In the genomic region with DNA sequence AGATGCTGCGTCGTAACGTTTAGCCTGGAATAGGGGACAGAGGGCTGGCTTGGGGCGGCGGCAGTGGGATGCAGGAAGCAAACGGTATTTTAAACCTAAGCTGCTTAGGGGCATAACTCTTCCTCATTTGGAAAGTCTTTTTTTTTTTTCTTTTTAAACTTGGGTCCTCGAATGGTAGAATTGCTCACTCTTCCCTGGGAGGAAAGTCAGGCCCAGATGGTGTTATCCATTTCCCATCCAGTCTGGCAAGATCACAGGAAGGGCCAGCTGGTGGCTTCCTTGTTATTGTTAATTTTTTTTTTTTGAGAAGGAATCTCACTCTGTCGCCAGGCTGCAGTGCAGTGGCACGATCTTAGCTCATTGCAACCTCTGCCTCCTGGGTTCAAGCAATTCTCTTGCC, we compare ENCODE assay signal across 26 cellular contexts. TPM values are rescaled to one million over a fixed set of nuclear protein-coding genes. Genes with fewer than 3 reads are reported as not detected.
A peak's percentile ranks its signal among the peaks of the same experiment; 100 is the strongest.
DNase-seq lines count a peak whose midpoint lies in the region; ATAC-seq and TF ChIP-seq lines count a peak whose summit lies in the region.
"Had no signal": no experiment of that assay in that cellular context is flagged by ENCODE, and none has a peak within 500 bp of the region (broad histone marks: within the 10 kb centered on the region; RNA-seq: fewer than 3 reads in every experiment).

No MANE protein-coding gene starts in this region.

- H3K4me1 Mint-ChIP-seq in IgD-negative memory B cell (peaks cover 21 to 26% (median 24%) of the 10 kb centered on the region in 3 donors), naive B cell (peaks cover 22 to 65% (median 46%) of the 10 kb centered on the region in 3 donors)
- H3K4me1 Mint-ChIP-seq in CD8-positive, alpha-beta memory T cell: peaks cover 0 to 4% (median 2%) of the 10 kb centered on the region in 3 donors

- POLR2A ChIA-PET in CD8-positive, alpha-beta memory T cell (lab: Charles Lee): no interaction called here

- peak overlapping the region in 1 of 4 donors; percentile 73 for H3K4me3 Mint-ChIP-seq in IgD-negative memory B cell
- peak overlapping the region in 4 of 8 donors; percentile 2 to 45 (median 32) for H3K4me3 Mint-ChIP-seq in naive B cell
- H3K4me3 Mint-ChIP-seq in CD8-positive, alpha-beta memory T cell: no peak overlapping the region
- H3K4me3 Mint-ChIP-seq: activated naive CD4-positive, alpha-beta T cell treated with anti-CD3 and anti-CD28 coated beads, Interleukin-2, amount 50 U/mL, for 24 hours; activated T-cell treated with anti-CD3 and anti-CD28 coated beads, Interleukin-2, amount 50 U/mL, for 72 hours; GM23338; neural crest cell had no signal

- H3K27me3 Mint-ChIP-seq in IgD-negative memory B cell (no peaks in the 10 kb centered on the region), naive B cell (no peaks in the 10 kb centered on the region)
- no peaks in the 10 kb centered on the region for H3K27me3 Mint-ChIP-seq in CD8-positive, alpha-beta memory T cell
- H3K27me3 Mint-ChIP-seq: activated naive CD4-positive, alpha-beta T cell treated with anti-CD3 and anti-CD28 coated beads, Interleukin-2, amount 50 U/mL, for 24 hours; memory B cell had no signal

- intact Hi-C loops in dorsolateral prefrontal cortex (cut with DNase I): no loop called here

- CTCF ChIA-PET in CD8-positive, alpha-beta memory T cell (lab: Charles Lee): no interaction called here

- no peaks in the 10 kb centered on the region for H3K36me3 ChIP-seq in CD8-positive, alpha-beta memory T cell (ENCODE audit: insufficient read depth, low read length)
- H3K36me3 ChIP-seq: gastroesophageal sphincter, Peyer's patch had no signal

- TF ChIP-seq CTCF in AG10803 (conservative IDR thresholded peaks at IDR 0.05; ENCODE audit: low read length) (no peak), dorsolateral prefrontal cortex (IDR thresholded peaks at IDR 0.05 in 54 of 56, conservative IDR thresholded peaks at IDR 0.05 in 2 of 56; ENCODE audit: low read depth in 1 of 56, partially characterized antibody in 56 of 56) (no peak)

- H3K4me3 ChIP-seq in AG10803 (ENCODE audit: low read length) (no peak overlapping the region), dorsolateral prefrontal cortex (no peak overlapping the region)
- no peak overlapping the region for H3K4me3 ChIP-seq in CD8-positive, alpha-beta memory T cell (ENCODE audit: low read length)
- H3K4me3 ChIP-seq: gastroesophageal sphincter, GM23338, Peyer's patch, psoas muscle, SK-N-MC had no signal

- H3K4me1 ChIP-seq in CD8-positive, alpha-beta memory T cell (ENCODE audit: insufficient read depth, low read length): peaks cover 6% of the 10 kb centered on the region
- H3K4me1 ChIP-seq: gastroesophageal sphincter, psoas muscle had no signal

- ATAC-seq in naive B cell (ENCODE audit: low read depth in 2 of 2) (no peak), GM19397 (IDR thresholded peaks at IDR 0.05; ENCODE audit: unreplicated experiment) (no peak)
- no peak for ATAC-seq in activated naive CD4-positive, alpha-beta T cell treated with anti-CD3 and anti-CD28 coated beads, Interleukin-2, amount 50 U/mL, for 72 hours
- ATAC-seq: activated T-cell treated with anti-CD3 and anti-CD28 coated beads, Interleukin-2, amount 50 U/mL, for 72 hours; gastroesophageal sphincter; GM23338; psoas muscle had no signal

- peaks cover 6% of the 10 kb centered on the region for H3K9me3 ChIP-seq in CD8-positive, alpha-beta memory T cell (ENCODE audit: low read length)
- H3K9me3 ChIP-seq: gastroesophageal sphincter, Peyer's patch, psoas muscle had no signal

- H3K36me3 Mint-ChIP-seq in IgD-negative memory B cell (no peaks in the 10 kb centered on the region), naive B cell (no peaks in the 10 kb centered on the region)
- no peaks in the 10 kb centered on the region for H3K36me3 Mint-ChIP-seq in CD8-positive, alpha-beta memory T cell
- H3K36me3 Mint-ChIP-seq in activated naive CD4-positive, alpha-beta T cell treated with anti-CD3 and anti-CD28 coated beads, Interleukin-2, amount 50 U/mL, for 72 hours: no peaks in the 10 kb centered on the region
- H3K36me3 Mint-ChIP-seq: memory B cell had no signal

- DNase-seq in AG10803 (ENCODE audit: low read depth) (peak; percentile 82), dorsolateral prefrontal cortex (peak in 1 of 10 donors; percentile 73), naive B cell (no peak), iPS-NIHi7 (ENCODE audit: extremely low spot score) (no peak)
- DNase-seq in CD8-positive, alpha-beta memory T cell: no peak
- no peak for DNase-seq in activated naive CD4-positive, alpha-beta T cell treated with anti-CD3 and anti-CD28 coated beads, Interleukin-2, amount 50 U/mL, for 72 hours (ENCODE audit: low spot score in 2 of 2)
- DNase-seq: ACHN; activated CD8-positive, alpha-beta memory T cell treated with anti-CD3 and anti-CD28 coated beads for 24 hours; activated T-cell treated with anti-CD3 and anti-CD28 coated beads, Interleukin-2, amount 50 U/mL, for 72 hours; EL; Kasumi-1; NCI-H1092; NCI-H2107; psoas muscle had no signal

- H3K27ac Mint-ChIP-seq in IgD-negative memory B cell (peak overlapping the region; percentile 54 to 91 (median 72)), naive B cell (peak overlapping the region in 5 of 6 donors; percentile 4 to 95 (median 61))
- peak overlapping the region in 1 of 8 donors; percentile 7 for H3K27ac Mint-ChIP-seq in CD8-positive, alpha-beta memory T cell
- H3K27ac Mint-ChIP-seq in activated naive CD4-positive, alpha-beta T cell treated with anti-CD3 and anti-CD28 coated beads, Interleukin-2, amount 50 U/mL, for 72 hours: no peak overlapping the region
- H3K27ac Mint-ChIP-seq: activated naive CD4-positive, alpha-beta T cell treated with anti-CD3 and anti-CD28 coated beads, Interleukin-2, amount 50 U/mL, for 24 hours; activated T-cell treated with anti-CD3 and anti-CD28 coated beads, Interleukin-2, amount 50 U/mL, for 72 hours; GM23338 had no signal

- H3K27me3 ChIP-seq in dorsolateral prefrontal cortex: no peaks in the 10 kb centered on the region
- H3K27me3 ChIP-seq in CD8-positive, alpha-beta memory T cell (ENCODE audit: insufficient read depth, low read length, poor library complexity, severe bottlenecking): no peaks in the 10 kb centered on the region
- H3K27me3 ChIP-seq: gastroesophageal sphincter, Peyer's patch had no signal

- peaks cover 0 to 4% (median 0%) of the 10 kb centered on the region in 3 donors for H3K9me3 Mint-ChIP-seq in IgD-negative memory B cell
- peaks cover 0 to 9% (median 5%) of the 10 kb centered on the region in 7 donors for H3K9me3 Mint-ChIP-seq in naive B cell
- no peaks in the 10 kb centered on the region for H3K9me3 Mint-ChIP-seq in CD8-positive, alpha-beta memory T cell
- H3K9me3 Mint-ChIP-seq in activated naive CD4-positive, alpha-beta T cell treated with anti-CD3 and anti-CD28 coated beads, Interleukin-2, amount 50 U/mL, for 72 hours: no peaks in the 10 kb centered on the region
- H3K9me3 Mint-ChIP-seq: activated naive CD4-positive, alpha-beta T cell treated with anti-CD3 and anti-CD28 coated beads, Interleukin-2, amount 50 U/mL, for 24 hours; activated T-cell treated with anti-CD3 and anti-CD28 coated beads, Interleukin-2, amount 50 U/mL, for 72 hours; GM23338; memory B cell; neural crest cell had no signal

- H3K27ac ChIP-seq in dorsolateral prefrontal cortex: peak overlapping the region in 36 of 59 donors; percentile 4 to 96 (median 60)
- H3K27ac ChIP-seq in CD8-positive, alpha-beta memory T cell (ENCODE audit: low read depth, low read length): no peak overlapping the region
- H3K27ac ChIP-seq: gastroesophageal sphincter, psoas muscle, SK-N-MC had no signal

RNA-seq across cellular contexts. Expression of a gene that starts 56.6 kb away (rescaled TPM):
- polyA plus RNA-seq in IgD-negative memory B cell (39.0 TPM), naive B cell (ENCODE audit: low read depth in 6 of 6) (10 to 100 TPM; 37.3 to 48.3 (median 44.5) TPM)
- 10 to 100 TPM in 119 of 120 experiments, 1 to 10 TPM in 1; 9.8 to 28.0 (median 15.9) TPM for total RNA-seq in dorsolateral prefrontal cortex
- total RNA-seq in CD8-positive, alpha-beta memory T cell: 10 to 100 TPM; 52.1 to 55.7 TPM
- polyA plus RNA-seq in CD8-positive, alpha-beta memory T cell: 43.1 TPM
- total RNA-seq in activated naive CD4-positive, alpha-beta T cell treated with anti-CD3 and anti-CD28 coated beads, Interleukin-2, amount 50 U/mL, for 72 hours: 10 to 100 TPM; 36.8 to 45.9 TPM

RNA-seq across cellular contexts. Expression of a gene that starts 59.1 kb away (rescaled TPM):
- polyA plus RNA-seq in IgD-negative memory B cell (not detected), naive B cell (ENCODE audit: low read depth in 6 of 6) (not detected)
- total RNA-seq in dorsolateral prefrontal cortex: under 1 TPM in 1 of 120 experiments, not detected in 119; 0.50 TPM
- not detected for total RNA-seq in CD8-positive, alpha-beta memory T cell
- polyA plus RNA-seq in CD8-positive, alpha-beta memory T cell: not detected
- not detected for total RNA-seq in activated naive CD4-positive, alpha-beta T cell treated with anti-CD3 and anti-CD28 coated beads, Interleukin-2, amount 50 U/mL, for 72 hours
- total RNA-seq: activated T-cell treated with anti-CD3 and anti-CD28 coated beads, Interleukin-2, amount 50 U/mL, for 72 hours; astrocyte; gastroesophageal sphincter; GM23338; HT1080; neural crest cell; Peyer's patch; psoas muscle; urinary bladder had no signal
- polyA plus RNA-seq: GM23338, psoas muscle, urinary bladder had no signal

Comparison
In these comparisons a context has a peak if more than half of its experiments do, and no peak if none do; other contexts are left out.
1. H3K27ac Mint-ChIP-seq: peak in IgD-negative memory B cell (3 of 3) and naive B cell (5 of 6); none in activated naive CD4-positive, alpha-beta T cell treated with anti-CD3 and anti-CD28 coated beads, Interleukin-2, amount 50 U/mL, for 72 hours (0 of 2).